ENCODE assay signal across 8 cellular contexts in the genomic region with DNA sequence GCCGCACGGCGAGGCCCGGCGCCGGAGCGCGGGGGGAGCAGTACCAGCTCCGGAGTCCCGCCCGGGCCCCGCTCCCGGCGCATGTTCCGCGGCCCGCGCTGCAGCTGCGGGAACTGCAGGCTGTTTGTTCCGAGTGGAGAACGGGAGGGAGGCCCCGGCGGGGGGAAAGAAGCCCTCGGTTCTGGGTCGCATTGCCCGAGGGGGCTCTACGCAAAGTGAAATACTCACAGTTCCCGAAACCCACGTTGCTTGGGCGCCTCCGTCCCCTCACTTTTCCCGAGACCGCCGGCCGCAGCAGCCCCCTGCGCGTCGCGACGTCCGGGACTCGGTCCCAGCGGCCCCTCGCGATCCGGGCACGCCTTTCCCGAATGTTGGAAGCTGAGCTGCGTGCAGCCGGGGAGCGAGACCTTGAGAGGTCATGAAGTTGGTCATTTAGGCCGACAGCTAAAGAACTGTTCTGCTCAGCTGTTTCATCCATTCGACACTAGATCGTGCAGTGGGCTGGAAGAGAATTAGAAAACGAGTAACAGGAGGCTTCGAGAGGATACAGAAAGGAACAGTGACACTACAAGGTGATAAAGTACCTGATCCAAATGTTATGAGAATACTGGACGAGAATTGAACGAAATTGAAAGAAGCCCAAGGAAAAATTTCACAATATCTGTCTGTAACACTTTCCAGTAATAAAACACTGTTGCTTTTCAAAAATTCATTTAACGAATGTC. TPM values are rescaled to one million over a fixed set of nuclear protein-coding genes. Genes with fewer than 3 reads are reported as not detected.
DNase-seq lines count a peak whose midpoint lies in the region; ATAC-seq and TF ChIP-seq lines count a peak whose summit lies in the region.

No MANE protein-coding gene starts in this region.

- H3K27ac ChIP-seq in Peyer's patch (peak overlapping the region; percentile 46 to 79 (median 70)), coronary artery (peak overlapping the region; percentile 66 to 82), lung (ENCODE audit: low read depth in 1 of 2, low read length in 1 of 2) (peak overlapping the region; percentile 32 to 90), testis (peak overlapping the region; percentile 5 to 87)

- H3K4me1 ChIP-seq in Peyer's patch: peaks cover 0 to 23% (median 5%) of the 10 kb centered on the region in 4 donors
- peaks cover under 1 to 4% of the 10 kb centered on the region in 2 donors for H3K4me1 ChIP-seq in lung (ENCODE audit: control insufficient read depth in 2 of 2, insufficient read depth in 2 of 2, low read length in 2 of 2)
- no peaks in the 10 kb centered on the region for H3K4me1 ChIP-seq in testis

- peak in 3 of 6 experiments; percentile 44 to 46 (median 45) for TF ChIP-seq CTCF in Peyer's patch (IDR thresholded peaks at IDR 0.05)
- TF ChIP-seq CTCF in coronary artery (IDR thresholded peaks at IDR 0.05): no peak
- no peak for TF ChIP-seq CTCF in lung (IDR thresholded peaks at IDR 0.05; ENCODE audit: control extremely low read depth, extremely low read depth)
- TF ChIP-seq CTCF in testis (IDR thresholded peaks at IDR 0.05): peak in 1 of 3 experiments; percentile 20

- peak; percentile 5 for ATAC-seq in HG03064 (IDR thresholded peaks at IDR 0.05; ENCODE audit: low read depth, unreplicated experiment)
- ATAC-seq in lung (ENCODE audit: insufficient read depth, low FRiP score): no peak

- DNase-seq in A172 (ENCODE audit: low spot score): peak; percentile 22
- peak; percentile 65 for DNase-seq in ELF-1 (ENCODE audit: low read depth, low spot score)
- no peak for DNase-seq in Peyer's patch
- DNase-seq in coronary artery (ENCODE audit: low spot score): peak; percentile 77
- peak; percentile 29 for DNase-seq in lung (ENCODE audit: low spot score)
- DNase-seq in testis: peak; percentile 55
- no peak for DNase-seq in islet precursor cell

- H3K9me3 ChIP-seq in Peyer's patch: no peaks in the 10 kb centered on the region
- no peaks in the 10 kb centered on the region for H3K9me3 ChIP-seq in lung (ENCODE audit: control insufficient read depth in 2 of 2, insufficient read depth in 1 of 2, low read length in 1 of 2)
- no peaks in the 10 kb centered on the region for H3K9me3 ChIP-seq in testis

- H3K36me3 ChIP-seq in Peyer's patch (no peaks in the 10 kb centered on the region), lung (ENCODE audit: control insufficient read depth in 2 of 2, insufficient read depth in 2 of 2, low read length in 2 of 2) (no peaks in the 10 kb centered on the region), testis (ENCODE audit: low read depth, missing control alignments) (no peaks in the 10 kb centered on the region)

- intact Hi-C loops in testis (cut with DNase I; ENCODE audit: low total_unique reads): no loop called here

- no peaks in the 10 kb centered on the region for H3K27me3 ChIP-seq in Peyer's patch
- no peaks in the 10 kb centered on the region for H3K27me3 ChIP-seq in lung (ENCODE audit: control insufficient read depth, insufficient read depth)
- H3K27me3 ChIP-seq in testis: no peaks in the 10 kb centered on the region

- WGBS in lung, 2 donors: 2% methylated on average over 51 to 59 of the region's 59 CpGs
- 1 to 2% methylated on average over 12 to 51 of the region's 59 CpGs for WGBS in testis, 2 donors

- H3K4me3 ChIP-seq in Peyer's patch (peak overlapping the region; percentile 85 to 100 (median 96)), coronary artery (peak overlapping the region; percentile 93), lung (peak overlapping the region; percentile 88), testis (peak overlapping the region; percentile 92 to 98)

- TF ChIP-seq POLR2A in Peyer's patch (IDR thresholded peaks at IDR 0.05) (no peak), testis (IDR thresholded peaks at IDR 0.05) (no peak)

RNA-seq across cellular contexts. Expression of gene LIN9, which starts 0.6 kb away (rescaled TPM):
- total RNA-seq in A172 (2014; rRNA removed; shearing (Covaris generic)): 25.6 and 27.7 TPM in 2 replicates
- total RNA-seq in Peyer's patch (1 to 10 TPM; 2.5 to 6.6 (median 4.2) TPM), lung (1 to 10 TPM; 2.6 to 9.7 TPM), testis (10 to 100 TPM in 1 of 2 donors, 1 to 10 TPM in 1; 8.2 to 13.9 TPM)
- polyA plus RNA-seq in lung (1 to 10 TPM; 1.4 to 2.3 TPM), testis (ENCODE audit: insufficient read depth, low read depth, low replicate concordance) (9.9 TPM)

Comparison
In these comparisons a context has a peak if more than half of its experiments do, and no peak if none do; other contexts are left out.
1. DNase-seq: peak in A172 (single experiment), ELF-1 (single experiment), coronary artery (single experiment), lung (single experiment) and testis (single experiment); none in Peyer's patch (0 of 3) and islet precursor cell (single experiment).
2. Peak in every context shown above with its lines, with median percentiles within 50 percentile points of each other: H3K27ac ChIP-seq and H3K4me3 ChIP-seq.